ENCODE assay signal across 35 cellular contexts in the genomic region with DNA sequence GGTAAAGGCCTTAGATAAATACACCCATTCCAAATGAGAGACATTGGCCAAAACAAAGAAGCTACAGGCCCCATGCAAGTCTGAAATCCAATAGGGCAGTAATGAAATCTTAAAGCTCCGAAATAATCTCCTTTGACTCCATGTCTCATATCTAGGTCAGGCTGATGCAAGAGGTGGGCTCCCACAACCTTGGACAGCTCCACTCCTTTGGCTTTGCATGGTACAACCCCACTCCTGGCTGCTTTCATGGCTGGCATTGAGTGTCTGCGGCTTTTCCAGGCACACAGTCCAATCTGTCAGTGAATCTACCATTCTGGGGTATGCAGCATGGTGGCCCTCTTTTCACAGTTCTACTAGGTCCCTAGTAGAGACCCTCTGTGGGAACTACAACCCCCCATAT.
"Had no signal": no experiment of that assay in that cellular context is flagged by ENCODE, and none has a peak within 500 bp of the region (broad histone marks: within the 10 kb centered on the region; RNA-seq: fewer than 3 reads in every experiment).

No MANE protein-coding gene starts in this region.

- DNase-seq: activated B cell treated with CpG ODN at 0.5 μM for 24 hours; activated CD4-positive, alpha-beta memory T cell treated with anti-CD3 and anti-CD28 coated beads for 36 hours; activated CD4-positive, alpha-beta T cell treated with anti-CD3 and anti-CD28 coated beads for 4 hours; activated CD4-positive, alpha-beta T cell treated with anti-CD3 and anti-CD28 coated beads, Interleukin-2, amount 10 ng/mL, durations not matched to agents 24 days and 14 days; activated CD4-positive, alpha-beta T cell treated with anti-CD3 and anti-CD28 coated beads, Interleukin-2, amount 50 U/mL, for 1 hour; activated CD4-positive, alpha-beta T cell treated with anti-CD3 and anti-CD28 coated beads, Interleukin-2, amount 50 U/mL, for 4 hours; activated CD4-positive, CD25-positive, alpha-beta regulatory T cell treated with anti-CD3 and anti-CD28 coated beads, Interleukin-2, amount 50 U/mL, for 72 hours; activated CD8-positive, alpha-beta memory T cell treated with anti-CD3 and anti-CD28 coated beads, Interleukin-2, amount 10 ng/mL, durations not matched to agents 7 days and 5 days; activated CD8-positive, alpha-beta memory T cell treated with anti-CD3 and anti-CD28 coated beads, Interleukin-2, amount 50 U/mL, for 48 hours; activated CD8-positive, alpha-beta T cell treated with anti-CD3 and anti-CD28 coated beads for 36 hours; activated effector memory CD4-positive, alpha-beta T cell treated with Interleukin-2 at 50 U/mL for 16 hours; activated gamma-delta T cell; activated naive CD4-positive, alpha-beta T cell treated with anti-CD3 and anti-CD28 coated beads, Interleukin-2, amount 10 ng/mL, durations not matched to agents 7 days and 5 days; activated naive CD4-positive, alpha-beta T cell treated with Interleukin-2 at 50 U/mL for 16 hours; activated naive CD8-positive, alpha-beta T cell treated with anti-CD3 and anti-CD28 coated beads, Interleukin-2, amount 10 ng/mL, durations not matched to agents 7 days and 5 days; activated naive CD8-positive, alpha-beta T cell treated with anti-CD3 and anti-CD28 coated beads, Interleukin-2, amount 50 U/mL, for 24 hours; activated T-cell treated with anti-CD3 and anti-CD28 coated beads, Interleukin-2, amount 50 U/mL, for 24 hours; activated T-cell treated with anti-CD3 and anti-CD28 coated beads, Interleukin-2, amount 50 U/mL, for 48 hours; amygdala; anterior cingulate cortex; body of pancreas; brain microvascular endothelial cell; central memory CD4-positive, alpha-beta T cell; T-helper 1 cell; T-helper 2 cell; T-helper 9 cell had no signal

- ATAC-seq: activated CD8-positive, alpha-beta memory T cell treated with anti-CD3 and anti-CD28 coated beads, Interleukin-2, amount 10 ng/mL, durations not matched to agents 7 days and 5 days; activated CD8-positive, alpha-beta T cell treated with anti-CD3 and anti-CD28 coated beads for 36 hours; activated naive CD8-positive, alpha-beta T cell treated with anti-CD3 and anti-CD28 coated beads, Interleukin-2, amount 50 U/mL, for 24 hours; body of pancreas had no signal

- H3K4me3 Mint-ChIP-seq: activated B cell treated with CpG ODN at 0.5 μM for 24 hours; activated CD4-positive, alpha-beta memory T cell treated with anti-CD3 and anti-CD28 coated beads for 36 hours; activated CD4-positive, alpha-beta T cell treated with anti-CD3 and anti-CD28 coated beads, Interleukin-2, amount 10 ng/mL, durations not matched to agents 24 days and 14 days; activated CD8-positive, alpha-beta memory T cell treated with anti-CD3 and anti-CD28 coated beads, Interleukin-2, amount 10 ng/mL, durations not matched to agents 7 days and 5 days; activated CD8-positive, alpha-beta T cell treated with anti-CD3 and anti-CD28 coated beads for 36 hours; activated naive CD4-positive, alpha-beta T cell treated with anti-CD3 and anti-CD28 coated beads, Interleukin-2, amount 10 ng/mL, durations not matched to agents 7 days and 5 days; activated naive CD4-positive, alpha-beta T cell treated with anti-CD3 and anti-CD28 coated beads, Interleukin-2, amount 50 U/mL, for 24 hours; activated naive CD8-positive, alpha-beta T cell; activated naive CD8-positive, alpha-beta T cell treated with anti-CD3 and anti-CD28 coated beads, Interleukin-2, amount 10 ng/mL, durations not matched to agents 7 days and 5 days; activated naive CD8-positive, alpha-beta T cell treated with anti-CD3 and anti-CD28 coated beads, Interleukin-2, amount 50 U/mL, for 24 hours; activated T-cell treated with anti-CD3 and anti-CD28 coated beads, Interleukin-2, amount 50 U/mL, for 24 hours; T-helper 1 cell treated with Interleukin-12 subunit alpha and Interleukin-12 subunit beta and Interleukin-4 antibody, amounts not matched to agents 30 μg/mL and 1 μg/mL, for 36 hours; T-helper 2 cell treated with Interferon-gamma antibody and Interleukin-4, amounts not matched to agents 5 μg/mL and 100 μg/mL, for 36 hours had no signal

- H3K9me3 ChIP-seq: body of pancreas had no signal

- H3K4me3 ChIP-seq: body of pancreas, breast epithelium had no signal

- H3K27ac Mint-ChIP-seq: activated B cell treated with CpG ODN at 0.5 μM for 24 hours; activated CD4-positive, alpha-beta memory T cell treated with anti-CD3 and anti-CD28 coated beads for 36 hours; activated CD4-positive, alpha-beta T cell treated with anti-CD3 and anti-CD28 coated beads, Interleukin-2, amount 10 ng/mL, durations not matched to agents 24 days and 14 days; activated CD8-positive, alpha-beta memory T cell treated with anti-CD3 and anti-CD28 coated beads, Interleukin-2, amount 10 ng/mL, durations not matched to agents 7 days and 5 days; activated CD8-positive, alpha-beta T cell treated with anti-CD3 and anti-CD28 coated beads for 36 hours; activated naive CD4-positive, alpha-beta T cell treated with anti-CD3 and anti-CD28 coated beads, Interleukin-2, amount 10 ng/mL, durations not matched to agents 7 days and 5 days; activated naive CD4-positive, alpha-beta T cell treated with anti-CD3 and anti-CD28 coated beads, Interleukin-2, amount 50 U/mL, for 24 hours; activated naive CD8-positive, alpha-beta T cell; activated naive CD8-positive, alpha-beta T cell treated with anti-CD3 and anti-CD28 coated beads, Interleukin-2, amount 10 ng/mL, durations not matched to agents 7 days and 5 days; activated naive CD8-positive, alpha-beta T cell treated with anti-CD3 and anti-CD28 coated beads, Interleukin-2, amount 50 U/mL, for 24 hours; activated T-cell treated with anti-CD3 and anti-CD28 coated beads, Interleukin-2, amount 50 U/mL, for 24 hours; activated T-helper 2 cell treated with anti-CD3 and anti-CD28 coated beads, Interferon-gamma antibody, Interleukin-2, Interleukin-4, amounts not matched to agents 10 μg/mL and 5 μg/mL and 100 μg/mL, durations not matched to agents 14 hours and 24 hours and 36 hours; T-helper 1 cell treated with Interleukin-12 subunit alpha and Interleukin-12 subunit beta and Interleukin-4 antibody, amounts not matched to agents 30 μg/mL and 1 μg/mL, for 36 hours; T-helper 2 cell treated with Interferon-gamma antibody and Interleukin-4, amounts not matched to agents 5 μg/mL and 100 μg/mL, for 36 hours had no signal

- H3K4me1 ChIP-seq: body of pancreas, breast epithelium had no signal

- H3K36me3 Mint-ChIP-seq: activated CD4-positive, alpha-beta memory T cell treated with anti-CD3 and anti-CD28 coated beads for 36 hours; activated CD8-positive, alpha-beta memory T cell treated with anti-CD3 and anti-CD28 coated beads, Interleukin-2, amount 10 ng/mL, durations not matched to agents 7 days and 5 days; activated naive CD4-positive, alpha-beta T cell treated with anti-CD3 and anti-CD28 coated beads, Interleukin-2, amount 10 ng/mL, durations not matched to agents 7 days and 5 days; activated naive CD4-positive, alpha-beta T cell treated with anti-CD3 and anti-CD28 coated beads, Interleukin-2, amount 50 U/mL, for 24 hours; activated naive CD8-positive, alpha-beta T cell; activated naive CD8-positive, alpha-beta T cell treated with anti-CD3 and anti-CD28 coated beads, Interleukin-2, amount 10 ng/mL, durations not matched to agents 7 days and 5 days had no signal

- H3K36me3 ChIP-seq: brain microvascular endothelial cell, breast epithelium had no signal

- H3K27me3 Mint-ChIP-seq: activated B cell treated with CpG ODN at 0.5 μM for 24 hours; activated CD4-positive, alpha-beta memory T cell treated with anti-CD3 and anti-CD28 coated beads for 36 hours; activated CD4-positive, alpha-beta T cell treated with anti-CD3 and anti-CD28 coated beads, Interleukin-2, amount 10 ng/mL, durations not matched to agents 24 days and 14 days; activated CD8-positive, alpha-beta memory T cell treated with anti-CD3 and anti-CD28 coated beads, Interleukin-2, amount 10 ng/mL, durations not matched to agents 7 days and 5 days; activated CD8-positive, alpha-beta T cell treated with anti-CD3 and anti-CD28 coated beads for 36 hours; activated naive CD4-positive, alpha-beta T cell treated with anti-CD3 and anti-CD28 coated beads, Interleukin-2, amount 10 ng/mL, durations not matched to agents 7 days and 5 days; activated naive CD4-positive, alpha-beta T cell treated with anti-CD3 and anti-CD28 coated beads, Interleukin-2, amount 50 U/mL, for 24 hours; activated naive CD8-positive, alpha-beta T cell; activated naive CD8-positive, alpha-beta T cell treated with anti-CD3 and anti-CD28 coated beads, Interleukin-2, amount 10 ng/mL, durations not matched to agents 7 days and 5 days; activated naive CD8-positive, alpha-beta T cell treated with anti-CD3 and anti-CD28 coated beads, Interleukin-2, amount 50 U/mL, for 24 hours; activated T-cell treated with anti-CD3 and anti-CD28 coated beads, Interleukin-2, amount 50 U/mL, for 24 hours had no signal

- H3K9me3 Mint-ChIP-seq: activated naive CD4-positive, alpha-beta T cell treated with anti-CD3 and anti-CD28 coated beads, Interleukin-2, amount 50 U/mL, for 24 hours had no signal

- H3K4me1 Mint-ChIP-seq: activated B cell treated with CpG ODN at 0.5 μM for 24 hours; activated CD4-positive, alpha-beta T cell treated with anti-CD3 and anti-CD28 coated beads, Interleukin-2, amount 10 ng/mL, durations not matched to agents 24 days and 14 days; activated CD8-positive, alpha-beta memory T cell treated with anti-CD3 and anti-CD28 coated beads, Interleukin-2, amount 10 ng/mL, durations not matched to agents 7 days and 5 days; activated naive CD4-positive, alpha-beta T cell treated with anti-CD3 and anti-CD28 coated beads, Interleukin-2, amount 10 ng/mL, durations not matched to agents 7 days and 5 days; activated naive CD4-positive, alpha-beta T cell treated with anti-CD3 and anti-CD28 coated beads, Interleukin-2, amount 50 U/mL, for 24 hours; activated naive CD8-positive, alpha-beta T cell treated with anti-CD3 and anti-CD28 coated beads, Interleukin-2, amount 50 U/mL, for 24 hours had no signal

- H3K27me3 ChIP-seq: body of pancreas, brain microvascular endothelial cell, breast epithelium had no signal

- H3K27ac ChIP-seq: body of pancreas, brain microvascular endothelial cell, breast epithelium, VCaP had no signal

- FAIRE-seq: astrocyte, TTC549 had no signal
